1 cellular context compared by ENCODE assay signal in the genomic region with DNA sequence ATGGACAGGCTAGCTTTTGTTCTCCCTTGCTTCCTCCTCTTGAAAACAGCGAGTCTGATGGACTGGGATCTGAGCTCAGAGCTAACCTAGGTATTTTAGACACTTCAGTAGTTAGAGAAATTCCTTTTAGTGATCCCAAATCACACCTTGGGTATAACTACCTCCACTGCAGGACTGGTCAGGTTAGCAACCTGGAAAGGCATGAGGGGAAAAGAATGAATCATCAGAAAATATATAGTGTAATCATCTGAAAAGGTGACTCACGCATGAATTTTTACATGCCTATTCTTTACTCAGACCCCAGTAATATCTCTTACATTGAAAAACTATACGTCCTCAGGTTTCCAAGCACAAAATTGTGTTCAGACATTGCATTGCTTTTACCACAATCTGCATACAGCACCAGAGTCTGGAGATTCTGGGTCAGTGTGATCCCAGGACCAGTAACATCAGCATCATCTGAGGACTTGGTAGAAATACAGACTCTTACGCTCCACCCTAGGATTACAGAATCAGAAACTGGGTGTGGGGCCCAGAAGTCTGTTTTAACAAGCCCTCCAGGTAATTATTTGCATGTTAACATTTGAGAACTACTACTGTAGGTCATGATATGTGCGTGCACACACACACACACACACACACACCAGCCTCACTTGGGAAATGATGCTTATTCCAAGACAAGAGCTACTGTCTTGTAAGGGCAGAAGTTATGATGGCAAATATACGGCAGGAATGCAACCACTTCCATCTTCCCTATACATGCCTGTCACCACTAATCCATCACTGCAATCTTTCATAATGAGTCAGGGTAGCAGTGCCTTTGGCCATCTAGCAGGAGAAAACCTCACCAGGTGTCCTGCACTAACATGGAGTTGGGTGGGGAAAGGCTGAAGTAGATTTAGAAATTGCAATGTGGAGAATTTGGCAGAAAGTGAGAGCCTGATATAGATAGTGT.
A peak's percentile ranks its signal among the peaks of the same experiment; 100 is the strongest.
TF ChIP-seq lines count a peak whose summit lies in the region.

No MANE protein-coding gene starts in this region.

TF ChIP-seq in HCT116, 20 proteins besides CTCF, POLR2A, EP300 and RAD21:
- no peak for TF ChIP-seq ZFX (IDR thresholded peaks at IDR 0.05)
- TF ChIP-seq SP1 (IDR thresholded peaks at IDR 0.05; ENCODE audit: low read depth): no peak
- peak; percentile 69 for TF ChIP-seq FOSL1 (IDR thresholded peaks at IDR 0.05; ENCODE audit: low read depth)
- no peak for TF ChIP-seq CEBPB (IDR thresholded peaks at IDR 0.05; ENCODE audit: low read depth)
- 0 out of 2 replicates have a peak, but pooled peaks have one; percentile 26 for TF ChIP-seq SRF (IDR thresholded peaks at IDR 0.05; ENCODE audit: low read depth)
- TF ChIP-seq JUND (IDR thresholded peaks at IDR 0.05): peak; percentile 47; the same call in 1 of the 2 replicates
TF ChIP-seq in HCT116: peak in this region for 3.
